ENCODE assay signal across 1 cellular context in the genomic region with DNA sequence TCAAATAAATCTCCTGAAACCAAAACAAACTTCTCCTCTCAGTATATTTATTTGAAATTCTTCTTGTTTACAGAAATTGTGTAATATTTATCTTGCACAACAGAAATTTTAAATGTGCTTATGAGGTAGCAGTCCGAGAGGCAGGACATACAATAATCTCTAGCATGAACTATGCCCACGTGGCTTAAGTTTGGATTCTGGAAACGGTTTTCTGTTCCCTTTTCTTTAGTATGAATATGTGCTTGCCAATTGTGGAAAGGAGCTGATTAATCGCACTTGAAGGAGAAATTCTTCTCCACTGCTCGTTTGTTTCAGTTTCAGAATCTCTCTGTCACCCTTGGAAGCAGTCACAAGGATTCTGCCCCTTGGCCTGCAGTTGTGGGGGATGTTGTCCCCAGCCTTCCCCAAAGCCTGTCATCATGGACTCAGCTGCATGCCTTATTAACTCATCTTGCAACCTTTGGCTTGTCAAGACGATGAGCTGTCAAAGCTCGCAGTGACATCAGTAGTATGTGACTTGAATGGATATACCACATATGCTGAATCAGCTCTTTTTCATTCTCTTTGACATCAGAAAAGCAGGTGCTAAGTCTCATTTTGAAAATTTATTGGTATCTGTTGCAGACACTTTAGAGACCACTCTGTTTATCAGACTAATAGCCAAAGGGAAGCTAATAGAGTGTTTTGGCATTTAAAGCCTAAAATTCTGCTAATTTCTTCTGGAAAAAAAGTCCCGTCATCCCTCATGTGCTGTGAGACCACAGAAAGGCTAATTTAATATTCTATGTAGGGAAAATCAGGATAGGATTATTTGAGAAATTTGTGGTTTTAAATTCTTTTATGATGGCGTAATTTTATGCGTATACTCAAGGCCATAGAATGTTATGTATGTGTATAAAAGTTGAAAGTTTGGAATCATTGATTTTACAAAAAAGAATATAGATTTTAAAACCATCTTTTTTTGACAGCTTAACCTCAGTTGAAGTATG.
TF ChIP-seq lines count a peak whose summit lies in the region.

No MANE protein-coding gene starts in this region.

TF ChIP-seq in HepG2, 621 proteins besides CTCF, POLR2A, EP300 and RAD21 (continued from another document):
- TF ChIP-seq HNRNPUL1 (IDR thresholded peaks at IDR 0.05; ENCODE audit: low read depth, low read length) (no peak), ATF4 (CRISPR knock-in tag; IDR thresholded peaks at IDR 0.05) (0 out of 4 replicates have a peak, but pooled peaks of 1 of the 2 experiments have one; percentile 15), ZNF883 (CRISPR knock-in tag; IDR thresholded peaks at IDR 0.05; ENCODE audit: not compliant biosample characterization) (no peak), ZNF20 (CRISPR knock-in tag; IDR thresholded peaks at IDR 0.05) (no peak), SSRP1 (CRISPR knock-in tag; IDR thresholded peaks at IDR 0.05) (no peak), ZNF335 (CRISPR knock-in tag; IDR thresholded peaks at IDR 0.05) (no peak), MYPOP (CRISPR knock-in tag; IDR thresholded peaks at IDR 0.05) (no peak), ZNF12 (CRISPR knock-in tag; IDR thresholded peaks at IDR 0.05) (no peak), ZNF569 (CRISPR knock-in tag; IDR thresholded peaks at IDR 0.05; ENCODE audit: borderline replicate concordance) (no peak), ZC3H13 (CRISPR knock-in tag; IDR thresholded peaks at IDR 0.05) (no peak), MAFF (IDR thresholded peaks at IDR 0.05; ENCODE audit: low read depth, low read length) (peak; percentile 100), SNRNP70 (IDR thresholded peaks at IDR 0.05; ENCODE audit: low read depth, low read length) (no peak)
